8 cellular contexts compared by ENCODE assay signal in genomic region chr18:22813648-22814328, GRCh38.
DNase-seq lines count a peak whose midpoint lies in the region; ATAC-seq, FAIRE-seq and TF ChIP-seq lines count a peak whose summit lies in the region.

No MANE protein-coding gene starts in this region.

- no peak for TF ChIP-seq EP300 in neural cell (conservative IDR thresholded peaks at IDR 0.05; ENCODE audit: poor library complexity, severe bottlenecking)

- ATAC-seq in stimulated activated effector memory CD8-positive, alpha-beta T cell treated with anti-CD3 and anti-CD28 coated beads, Interleukin-12 subunit alpha, Interleukin-12 subunit beta, amount 100 ng/mL, for 72 hours = no peak
- ATAC-seq in HG02884 (IDR thresholded peaks at IDR 0.05; ENCODE audit: unreplicated experiment) = no peak

- H3K4me3 ChIP-seq in BJ (ENCODE audit: low read depth, low read length) = no peak overlapping the region
- no peak overlapping the region for H3K4me3 ChIP-seq in colonic mucosa
- no peak overlapping the region for H3K4me3 ChIP-seq in neural cell (ENCODE audit: low read length)

- TF ChIP-seq CTCF in BJ (IDR thresholded peaks at IDR 0.05; ENCODE audit: insufficient read depth, low read depth, low read length) = peak; percentile 53
- TF ChIP-seq CTCF in colonic mucosa (IDR thresholded peaks at IDR 0.05) = peak; percentile 47
- peak; percentile 83 for TF ChIP-seq CTCF in neural cell (IDR thresholded peaks at IDR 0.05; ENCODE audit: poor library complexity, severe bottlenecking)

- no peaks in the 10 kb centered on the region for H3F3A ChIP-seq in neural cell (ENCODE audit: insufficient read depth, low read length, poor library complexity, severe bottlenecking)

- no peaks in the 10 kb centered on the region for H3K9me3 Mint-ChIP-seq in stimulated activated effector memory CD8-positive, alpha-beta T cell treated with anti-CD3 and anti-CD28 coated beads, Interleukin-12 subunit alpha, Interleukin-12 subunit beta, amount 100 ng/mL, for 72 hours

- no peak overlapping the region for H3K4me3 Mint-ChIP-seq in stimulated activated effector memory CD8-positive, alpha-beta T cell treated with anti-CD3 and anti-CD28 coated beads, Interleukin-12 subunit alpha, Interleukin-12 subunit beta, amount 100 ng/mL, for 72 hours

- peaks cover 5% of the 10 kb centered on the region for H3K4me1 ChIP-seq in colonic mucosa

- H3K9me2 ChIP-seq in neural cell (ENCODE audit: insufficient read depth, low read length) = no peaks in the 10 kb centered on the region

- no peaks in the 10 kb centered on the region for H3K4me1 Mint-ChIP-seq in stimulated activated effector memory CD8-positive, alpha-beta T cell treated with anti-CD3 and anti-CD28 coated beads, Interleukin-12 subunit alpha, Interleukin-12 subunit beta, amount 100 ng/mL, for 72 hours

- no peak overlapping the region for H3K4me2 ChIP-seq in neural cell (ENCODE audit: low read length)

- no peak overlapping the region for H3K9ac ChIP-seq in colonic mucosa (ENCODE audit: low read depth in 2 of 2, low read length in 2 of 2)
- H3K9ac ChIP-seq in neural cell (ENCODE audit: low read length) = no peak overlapping the region

- POLR2A ChIA-PET in BJ (lab: Charles Lee) = no interaction called here

- no peak for DNase-seq in BJ (ENCODE audit: low read depth)
- no peak for DNase-seq in GM12891 (ENCODE audit: insufficient read length, low spot score)
- DNase-seq in NCI-H460 (ENCODE audit: extremely low read depth, low read depth) = peak; percentile 6
- DNase-seq in colonic mucosa = no peak
- no peak for DNase-seq in GF-D8 (lab: John Stamatoyannopoulos, UW)
- no peak for DNase-seq in stimulated activated effector memory CD8-positive, alpha-beta T cell treated with anti-CD3 and anti-CD28 coated beads, Interleukin-12 subunit alpha, Interleukin-12 subunit beta, amount 100 ng/mL, for 72 hours (ENCODE audit: low spot score in 2 of 2)

- H3K36me3 Mint-ChIP-seq in stimulated activated effector memory CD8-positive, alpha-beta T cell treated with anti-CD3 and anti-CD28 coated beads, Interleukin-12 subunit alpha, Interleukin-12 subunit beta, amount 100 ng/mL, for 72 hours = no peaks in the 10 kb centered on the region

- CTCF ChIA-PET in BJ (lab: Yijun Ruan, JAX) = interaction anchor here (0.7 to 5.4 kb wide), 24 partner anchors 9 to 901 kb away, joined by 3 to 35 read pairs (median 4); partner anchors contain the start of gene RBBP8

- H3K27ac ChIP-seq in colonic mucosa (no peak overlapping the region), neural cell (ENCODE audit: low read length) (no peak overlapping the region)

- peak; percentile 76 for FAIRE-seq in GM12891 (lab: Jason Lieb, UNC)

- H3K27me3 ChIP-seq in BJ (ENCODE audit: control insufficient read depth, insufficient read depth, low read length) (peaks cover 4% of the 10 kb centered on the region; the same call in 1 of the 2 replicates), colonic mucosa (no peaks in the 10 kb centered on the region), neural cell (ENCODE audit: insufficient read depth, low read depth, low read length) (peaks cover 4% of the 10 kb centered on the region)

- H3K36me3 ChIP-seq in BJ (ENCODE audit: control insufficient read depth, insufficient read depth, low read length) (no peaks in the 10 kb centered on the region), colonic mucosa (no peaks in the 10 kb centered on the region), neural cell (ENCODE audit: insufficient read depth, low read length) (no peaks in the 10 kb centered on the region)

- H3K27ac Mint-ChIP-seq in stimulated activated effector memory CD8-positive, alpha-beta T cell treated with anti-CD3 and anti-CD28 coated beads, Interleukin-12 subunit alpha, Interleukin-12 subunit beta, amount 100 ng/mL, for 72 hours = no peak overlapping the region

- TF ChIP-seq RAD21 in neural cell (conservative IDR thresholded peaks at IDR 0.05) = peak; percentile 89

- intact Hi-C loops in colonic mucosa (cut with DNase I) = loop anchor here (5.0 kb wide), 1 partner anchor 169 kb away; no protein-coding TSS in a partner anchor

- H3K9me3 ChIP-seq in colonic mucosa (no peaks in the 10 kb centered on the region), neural cell (ENCODE audit: low read length) (no peaks in the 10 kb centered on the region)

- H2AFZ ChIP-seq in neural cell (ENCODE audit: low read depth, low read length) = no peak overlapping the region

- no peak for TF ChIP-seq POLR2A in GM12891 (IDR thresholded peaks at IDR 0.05; ENCODE audit: low read depth, low read length)

- H3K79me2 ChIP-seq in neural cell (replicated peaks; ENCODE audit: insufficient read depth, low read length) = no peaks in the 10 kb centered on the region

- H4K20me1 ChIP-seq in neural cell (ENCODE audit: insufficient read depth) = no peaks in the 10 kb centered on the region

TF ChIP-seq in GM12891, 5 proteins besides CTCF, POLR2A, EP300 and RAD21:
- no peak for TF ChIP-seq PAX5 (IDR thresholded peaks at IDR 0.05; ENCODE audit: insufficient read depth, low read length, severe bottlenecking)
- TF ChIP-seq POU2F2 (IDR thresholded peaks at IDR 0.05; ENCODE audit: low read depth, low read length) = no peak
- no peak for TF ChIP-seq SPI1 (IDR thresholded peaks at IDR 0.05; ENCODE audit: low read depth, low read length)
- TF ChIP-seq TAF1 (IDR thresholded peaks at IDR 0.05; ENCODE audit: low read depth, low read length) = no peak
TF ChIP-seq in GM12891: peak in this region for 0.

TF ChIP-seq in neural cell, 6 proteins besides CTCF, POLR2A, EP300 and RAD21:
- TF ChIP-seq SMC3 (conservative IDR thresholded peaks at IDR 0.05; ENCODE audit: poor library complexity) = peak; percentile 86
- TF ChIP-seq EZH2 (IDR thresholded peaks at IDR 0.05; ENCODE audit: borderline replicate concordance, insufficient read depth, low read length, poor library complexity, severe bottlenecking) = no peak
- TF ChIP-seq MXI1 (conservative IDR thresholded peaks at IDR 0.05; ENCODE audit: poor library complexity, severe bottlenecking) = no peak
- no peak for TF ChIP-seq POLR2AphosphoS5 (IDR thresholded peaks at IDR 0.05)
